Comparison of ENCODE assay signal across 5 cellular contexts in genomic region chr7:15018981-15019380, GRCh38.
"Had no signal": no experiment of that assay in that cellular context is flagged by ENCODE, and none has a peak within 500 bp of the region (broad histone marks: within the 10 kb centered on the region; RNA-seq: fewer than 3 reads in every experiment).

No MANE protein-coding gene starts in this region.

- H3K4me3 ChIP-seq: GM23338, K562 had no signal

- DNase-seq: H9, HCEC 1CT, IMR-90 had no signal
